ENCODE assay signal across 18 cellular contexts in genomic region chr1:30196457-30196856, GRCh38.
"Had no signal": no experiment of that assay in that cellular context is flagged by ENCODE, and none has a peak within 500 bp of the region (broad histone marks: within the 10 kb centered on the region; RNA-seq: fewer than 3 reads in every experiment).

No MANE protein-coding gene starts in this region.

- H3K4me1 ChIP-seq: lower lobe of right lung, psoas muscle, right lobe of liver, thyroid gland, upper lobe of left lung had no signal

- H3K27me3 ChIP-seq: right lobe of liver, thyroid gland, upper lobe of left lung had no signal

- H3K9me3 Mint-ChIP-seq: natural killer cell treated with Interleukin-12 subunit alpha and Interleukin-12 subunit beta and Interleukin-15 and Interleukin-18, amount 100 ng/mL, for 72 hours; stimulated activated effector memory CD8-positive, alpha-beta T cell treated with anti-CD3 and anti-CD28 coated beads, Interleukin-12 subunit alpha, Interleukin-12 subunit beta, amount 100 ng/mL, for 72 hours had no signal

- DNase-seq: foreskin melanocyte; kidney glomerular epithelial cell; left lung; lower lobe of right lung; mesenchymal stem cell; midbrain; psoas muscle; retina; right lobe of liver; stimulated activated CD4-positive, alpha-beta T cell treated with anti-CD3 and anti-CD28 coated beads, Interleukin-4, amount 100 ng/mL, for 1 hour; stimulated activated CD8-positive, alpha-beta memory T cell treated with anti-CD3 and anti-CD28 coated beads, Interleukin-4, amount 100 ng/mL, for 48 hours; stimulated activated naive CD8-positive, alpha-beta T cell treated with anti-CD3 and anti-CD28 coated beads, Interleukin-15, Interleukin-2, amounts not matched to agents 100 U/mL and 50 U/mL, for 24 hours; thyroid gland; upper lobe of left lung had no signal

- H3K27ac ChIP-seq: hepatocyte, left lung, lower lobe of right lung, psoas muscle, right lobe of liver, suprapubic skin, thyroid gland, upper lobe of left lung had no signal

- H3K36me3 Mint-ChIP-seq: natural killer cell treated with Interleukin-12 subunit alpha and Interleukin-12 subunit beta and Interleukin-15 and Interleukin-18, amount 100 ng/mL, for 72 hours; stimulated activated effector memory CD8-positive, alpha-beta T cell treated with anti-CD3 and anti-CD28 coated beads, Interleukin-12 subunit alpha, Interleukin-12 subunit beta, amount 100 ng/mL, for 72 hours had no signal

- H3K36me3 ChIP-seq: left lung, lower lobe of right lung, right lobe of liver, suprapubic skin, thyroid gland, upper lobe of left lung had no signal

- H3K4me3 Mint-ChIP-seq: natural killer cell treated with Interleukin-12 subunit alpha and Interleukin-12 subunit beta and Interleukin-15 and Interleukin-18, amount 100 ng/mL, for 72 hours; stimulated activated effector memory CD8-positive, alpha-beta T cell treated with anti-CD3 and anti-CD28 coated beads, Interleukin-12 subunit alpha, Interleukin-12 subunit beta, amount 100 ng/mL, for 72 hours had no signal

- H3K4me2 ChIP-seq: hepatocyte had no signal

- H3K27ac Mint-ChIP-seq: stimulated activated effector memory CD8-positive, alpha-beta T cell treated with anti-CD3 and anti-CD28 coated beads, Interleukin-12 subunit alpha, Interleukin-12 subunit beta, amount 100 ng/mL, for 72 hours had no signal

- H3K4me3 ChIP-seq: hepatocyte, left lung, lower lobe of right lung, psoas muscle, right lobe of liver, suprapubic skin, thyroid gland, upper lobe of left lung had no signal

- ATAC-seq: left lung; lower lobe of right lung; natural killer cell treated with Interleukin-12 subunit alpha and Interleukin-12 subunit beta and Interleukin-15 and Interleukin-18, amount 100 ng/mL, for 72 hours; psoas muscle; right lobe of liver; stimulated activated effector memory CD8-positive, alpha-beta T cell treated with anti-CD3 and anti-CD28 coated beads, Interleukin-12 subunit alpha, Interleukin-12 subunit beta, amount 100 ng/mL, for 72 hours; stimulated activated naive CD8-positive, alpha-beta T cell treated with anti-CD3 and anti-CD28 coated beads, Interleukin-15, Interleukin-2, amounts not matched to agents 100 U/mL and 50 U/mL, for 24 hours had no signal

- H3K9me3 ChIP-seq: lower lobe of right lung, psoas muscle, right lobe of liver, suprapubic skin, thyroid gland, upper lobe of left lung had no signal
